In the genomic region with DNA sequence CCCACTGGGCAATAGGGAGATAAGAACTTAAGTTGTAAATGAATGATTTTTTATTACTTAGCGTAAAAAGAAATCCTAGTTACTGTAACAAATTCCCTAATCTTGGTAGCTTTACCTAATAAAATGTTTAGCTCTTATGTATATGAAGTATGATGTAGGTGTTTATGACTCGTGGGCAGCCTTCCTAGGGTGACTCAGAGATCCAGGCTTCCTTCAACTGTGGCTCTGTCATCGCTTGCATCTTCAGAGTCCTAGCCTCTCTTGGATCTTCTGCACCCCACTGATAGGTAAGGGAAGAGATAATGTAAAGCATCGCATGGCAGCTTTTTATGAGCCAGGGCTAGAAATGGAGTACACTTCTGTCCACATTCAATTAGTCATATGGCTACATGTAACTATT, we compare ENCODE assay signal across 28 cellular contexts.
"Had no signal": no experiment of that assay in that cellular context is flagged by ENCODE, and none has a peak within 500 bp of the region (broad histone marks: within the 10 kb centered on the region; RNA-seq: fewer than 3 reads in every experiment).

No MANE protein-coding gene starts in this region.

- H3K9me3 ChIP-seq: esophagus squamous epithelium, pancreas, prostate gland, suprapubic skin, tibial artery, upper lobe of right lung had no signal

- H3K27ac Mint-ChIP-seq: activated B cell treated with CpG ODN at 0.5 μM for 24 hours; activated CD8-positive, alpha-beta T cell treated with anti-CD3 and anti-CD28 coated beads for 36 hours; activated naive CD4-positive, alpha-beta T cell treated with anti-CD3 and anti-CD28 coated beads, Interleukin-2, amount 50 U/mL, for 72 hours; activated T-helper 2 cell treated with anti-CD3 and anti-CD28 coated beads, Interferon-gamma antibody, Interleukin-2, Interleukin-4, amounts not matched to agents 10 μg/mL and 5 μg/mL and 100 μg/mL, durations not matched to agents 14 hours and 24 hours and 36 hours; immature natural killer cell; naive thymus-derived CD4-positive, alpha-beta T cell; T-helper 2 cell treated with Interferon-gamma antibody and Interleukin-4, amounts not matched to agents 5 μg/mL and 100 μg/mL, for 36 hours had no signal

- H3K4me3 Mint-ChIP-seq: activated B cell treated with CpG ODN at 0.5 μM for 24 hours; activated CD8-positive, alpha-beta T cell treated with anti-CD3 and anti-CD28 coated beads for 36 hours; immature natural killer cell; naive thymus-derived CD4-positive, alpha-beta T cell; T-helper 2 cell treated with Interferon-gamma antibody and Interleukin-4, amounts not matched to agents 5 μg/mL and 100 μg/mL, for 36 hours had no signal

- H3K27ac ChIP-seq: esophagus squamous epithelium, pancreas, prostate gland, skin epidermis, suprapubic skin, tibial artery, upper lobe of right lung had no signal

- H3K4me1 ChIP-seq: esophagus squamous epithelium, pancreas, prostate gland, suprapubic skin, tibial artery, upper lobe of right lung had no signal

- H3K4me3 ChIP-seq: esophagus squamous epithelium, lung, pancreas, prostate gland, skin epidermis, suprapubic skin, tibial artery, upper lobe of right lung had no signal

- ATAC-seq: activated CD8-positive, alpha-beta T cell treated with anti-CD3 and anti-CD28 coated beads for 36 hours; activated naive CD4-positive, alpha-beta T cell treated with anti-CD3 and anti-CD28 coated beads, Interleukin-2, amount 50 U/mL, for 72 hours; left lobe of liver; naive thymus-derived CD4-positive, alpha-beta T cell; pancreas; sciatic nerve; upper lobe of right lung had no signal

- H3K4me1 Mint-ChIP-seq: activated B cell treated with CpG ODN at 0.5 μM for 24 hours; immature natural killer cell; naive thymus-derived CD4-positive, alpha-beta T cell had no signal

- H3K9me3 Mint-ChIP-seq: activated B cell treated with CpG ODN at 0.5 μM for 24 hours; activated CD8-positive, alpha-beta T cell treated with anti-CD3 and anti-CD28 coated beads for 36 hours; activated naive CD4-positive, alpha-beta T cell treated with anti-CD3 and anti-CD28 coated beads, Interleukin-2, amount 50 U/mL, for 72 hours; activated T-helper 2 cell treated with anti-CD3 and anti-CD28 coated beads, Interferon-gamma antibody, Interleukin-2, Interleukin-4, amounts not matched to agents 10 μg/mL and 5 μg/mL and 100 μg/mL, durations not matched to agents 14 hours and 24 hours and 36 hours; T-helper 2 cell treated with Interferon-gamma antibody and Interleukin-4, amounts not matched to agents 5 μg/mL and 100 μg/mL, for 36 hours had no signal

- H3K27me3 Mint-ChIP-seq: activated B cell treated with CpG ODN at 0.5 μM for 24 hours; activated CD8-positive, alpha-beta T cell treated with anti-CD3 and anti-CD28 coated beads for 36 hours; naive thymus-derived CD4-positive, alpha-beta T cell had no signal

- H3K36me3 Mint-ChIP-seq: activated naive CD4-positive, alpha-beta T cell treated with anti-CD3 and anti-CD28 coated beads, Interleukin-2, amount 50 U/mL, for 72 hours; immature natural killer cell; naive thymus-derived CD4-positive, alpha-beta T cell had no signal

- DNase-seq: activated B cell treated with CpG ODN at 0.5 μM for 24 hours; activated CD4-positive, alpha-beta T cell treated with anti-CD3 and anti-CD28 coated beads, Interleukin-2, amount 50 U/mL, for 1 hour; activated CD8-positive, alpha-beta T cell treated with anti-CD3 and anti-CD28 coated beads for 36 hours; activated T-cell treated with anti-CD3 and anti-CD28 coated beads, Interleukin-2, amount 50 U/mL, for 48 hours; dermis blood vessel endothelial cell; effector CD4-positive, alpha-beta T cell; esophagus squamous epithelium; head of caudate nucleus; hypothalamus; immature natural killer cell; kidney; naive thymus-derived CD4-positive, alpha-beta T cell; pancreas; retina; stimulated activated CD4-positive, alpha-beta T cell treated with anti-CD3 and anti-CD28 coated beads, Interleukin-1b, Interleukin-23, amount 100 ng/mL, for 48 hours; stimulated activated naive CD4-positive, alpha-beta T cell; T-helper 1 cell; tibial artery; upper lobe of right lung had no signal

- H3K27me3 ChIP-seq: esophagus squamous epithelium, suprapubic skin, tibial artery, upper lobe of right lung had no signal

- H3K36me3 ChIP-seq: esophagus squamous epithelium, pancreas, prostate gland, suprapubic skin, tibial artery, upper lobe of right lung had no signal
